Comparison of ENCODE assay signal across 13 cellular contexts in the genomic region with DNA sequence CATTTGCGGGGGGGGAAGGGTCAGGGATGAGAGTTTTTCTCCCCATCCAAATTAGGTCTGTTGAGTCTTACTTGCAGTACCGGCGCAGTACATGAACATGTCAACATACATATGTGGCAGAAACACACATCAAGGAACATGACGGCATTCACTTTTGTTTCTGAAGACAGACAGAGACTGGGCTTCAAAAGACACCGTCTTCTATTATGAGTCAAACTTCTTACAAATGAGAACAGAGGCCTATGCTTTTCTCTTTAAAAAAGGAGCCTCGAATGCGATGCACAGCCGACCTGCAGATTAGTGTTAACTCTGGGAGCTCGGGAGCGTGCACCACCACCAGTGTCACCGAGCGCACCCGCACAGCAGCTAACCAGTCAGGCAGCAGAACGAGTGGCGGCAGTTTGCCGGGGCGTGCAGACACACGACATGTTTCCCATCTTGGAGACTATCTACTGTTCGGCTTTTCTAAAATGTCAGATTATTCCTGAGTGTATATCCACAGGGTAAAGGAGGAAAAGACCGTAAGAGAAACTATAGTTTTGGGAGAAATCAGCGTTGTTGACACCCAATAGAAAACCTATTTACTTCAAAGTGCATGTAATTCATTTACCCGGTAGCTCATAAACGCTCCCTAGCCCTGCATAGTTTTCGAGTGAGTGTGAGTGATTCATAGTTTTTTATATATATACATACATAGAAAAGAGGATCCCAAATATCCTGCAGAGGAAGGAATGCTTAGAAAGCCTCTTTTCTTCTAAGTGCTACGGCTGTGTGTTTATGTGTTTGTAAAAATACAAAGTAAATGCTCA.
DNase-seq lines count a peak whose midpoint lies in the region; ATAC-seq, FAIRE-seq and TF ChIP-seq lines count a peak whose summit lies in the region.
"Had no signal": no experiment of that assay in that cellular context is flagged by ENCODE, and none has a peak within 500 bp of the region (broad histone marks: within the 10 kb centered on the region; RNA-seq: fewer than 3 reads in every experiment).

No MANE protein-coding gene starts in this region.

- H4K20me1 ChIP-seq in BLaER1 treated with 17β-estradiol and CSF1 and Interleukin-3, amounts not matched to agents 10 nM and 100 nM = peaks cover 0 to 19% (median 0%) of the 10 kb centered on the region in 11 experiments; a peak in 3 of 22 replicates

- peak; percentile 67 for DNase-seq in HTR-8/SVneo (ENCODE audit: insufficient read length, low spot score)
- peak; percentile 67 for DNase-seq in astrocyte of the spinal cord (ENCODE audit: low read depth, low spot score)
- DNase-seq in kidney glomerular epithelial cell (lab: John Stamatoyannopoulos, UW) = peak; percentile 45
- no peak for DNase-seq in NCI-H1417 (lab: John Stamatoyannopoulos, UW)
- DNase-seq in epidermal melanocyte (ENCODE audit: insufficient read length, low spot score) = no peak
- DNase-seq in NCI-H1694 treated with DMSO at 0.1 percent for 48 hours (lab: John Stamatoyannopoulos, UW) = no peak
- DNase-seq: activated CD8-positive, alpha-beta T cell treated with anti-CD3 and anti-CD28 coated beads for 36 hours; activated naive CD8-positive, alpha-beta T cell treated with anti-CD3 and anti-CD28 coated beads for 36 hours; effector memory CD8-positive, alpha-beta T cell; T-helper 17 cell had no signal

- H3K4me3 ChIP-seq in BLaER1 treated with 17β-estradiol and CSF1 and Interleukin-3, amounts not matched to agents 10 nM and 100 nM = no peak overlapping the region
- H3K4me3 ChIP-seq in astrocyte of the spinal cord (ENCODE audit: low read depth, low read length) = no peak overlapping the region

- ATAC-seq in GM21528 (IDR thresholded peaks at IDR 0.05; ENCODE audit: low FRiP score, unreplicated experiment) = no peak
- ATAC-seq: activated CD8-positive, alpha-beta T cell treated with anti-CD3 and anti-CD28 coated beads for 36 hours; effector memory CD8-positive, alpha-beta T cell; T-helper 17 cell had no signal

- H3K27me3 ChIP-seq in BLaER1 treated with 17β-estradiol and CSF1 and Interleukin-3, amounts not matched to agents 10 nM and 100 nM = no peaks in the 10 kb centered on the region

- FAIRE-seq in HTR-8/SVneo (lab: Jason Lieb, UNC) = peak; percentile 36
- FAIRE-seq: D721Med had no signal

- H3K9me3 ChIP-seq in BLaER1 treated with 17β-estradiol and CSF1 and Interleukin-3, amounts not matched to agents 10 nM and 100 nM (replicated peaks in 1 of 11) = no peaks in the 10 kb centered on the region

- TF ChIP-seq CTCF in astrocyte of the spinal cord (IDR thresholded peaks at IDR 0.05; ENCODE audit: low read depth, low read length) = no peak

- H3K36me3 ChIP-seq in BLaER1 treated with 17β-estradiol and CSF1 and Interleukin-3, amounts not matched to agents 10 nM and 100 nM = peaks cover 42 to 70% (median 56%) of the 10 kb centered on the region in 11 experiments

- H3K27ac ChIP-seq in BLaER1 treated with 17β-estradiol and CSF1 and Interleukin-3, amounts not matched to agents 10 nM and 100 nM = peak overlapping the region in 3 of 11 experiments; percentile 25 to 47 (median 41); a peak in 3 of 22 replicates

- peak overlapping the region in 7 of 11 experiments; percentile 18 to 53 (median 36); a peak in 11 of 22 replicates for H3K4me2 ChIP-seq in BLaER1 treated with 17β-estradiol and CSF1 and Interleukin-3, amounts not matched to agents 10 nM and 100 nM

- H3K4me1 ChIP-seq in BLaER1 treated with 17β-estradiol and CSF1 and Interleukin-3, amounts not matched to agents 10 nM and 100 nM = peaks cover 0 to 26% (median 14%) of the 10 kb centered on the region in 10 experiments; a peak in 14 of 20 replicates

- in situ Hi-C loops in astrocyte of the spinal cord (cut with HindIII; ENCODE audit: low sequenced_read_pairs) = no loop called here

- H3K9ac ChIP-seq in BLaER1 treated with 17β-estradiol and CSF1 and Interleukin-3, amounts not matched to agents 10 nM and 100 nM = no peak overlapping the region

Comparison
In these comparisons a context has a peak if more than half of its experiments do, and no peak if none do; other contexts are left out.
1. DNase-seq: peak in HTR-8/SVneo (single experiment), astrocyte of the spinal cord (single experiment) and kidney glomerular epithelial cell (single experiment); none in NCI-H1417 (0 of 3), epidermal melanocyte (single experiment) and NCI-H1694 treated with DMSO at 0.1 percent for 48 hours (single experiment).